ENCODE assay signal across 32 cellular contexts in genomic region chr12:66165141-66165540, GRCh38. TPM values are rescaled to one million over a fixed set of nuclear protein-coding genes. Genes with fewer than 3 reads are reported as not detected.
"Had no signal": no experiment of that assay in that cellular context is flagged by ENCODE, and none has a peak within 500 bp of the region (broad histone marks: within the 10 kb centered on the region; RNA-seq: fewer than 3 reads in every experiment).

No MANE protein-coding gene starts in this region.

- H3K36me3 ChIP-seq: brain microvascular endothelial cell, WERI-Rb-1 had no signal

- H3K4me3 ChIP-seq: SJSA1 had no signal

- ATAC-seq: activated CD8-positive, alpha-beta memory T cell treated with anti-CD3 and anti-CD28 coated beads, Interleukin-2, amount 10 ng/mL, durations not matched to agents 7 days and 5 days; activated naive CD4-positive, alpha-beta T cell treated with anti-CD3 and anti-CD28 coated beads, Interleukin-2, amount 50 U/mL, for 72 hours; Panc1 had no signal

- H3K4me3 Mint-ChIP-seq: activated CD4-positive, alpha-beta T cell treated with anti-CD3 and anti-CD28 coated beads, Interleukin-2, amount 10 ng/mL, durations not matched to agents 7 days and 5 days; activated CD8-positive, alpha-beta memory T cell treated with anti-CD3 and anti-CD28 coated beads, Interleukin-2, amount 10 ng/mL, durations not matched to agents 7 days and 5 days had no signal

- H3K27ac Mint-ChIP-seq: activated CD4-positive, alpha-beta T cell treated with anti-CD3 and anti-CD28 coated beads, Interleukin-2, amount 10 ng/mL, durations not matched to agents 7 days and 5 days had no signal

- DNase-seq: activated CD4-positive, alpha-beta T cell treated with anti-CD3 and anti-CD28 coated beads for 1 hour; activated CD4-positive, alpha-beta T cell treated with anti-CD3 and anti-CD28 coated beads, Interleukin-2, amount 10 ng/mL, durations not matched to agents 7 days and 5 days; activated CD4-positive, alpha-beta T cell treated with anti-CD3 and anti-CD28 coated beads, Interleukin-2, amount 50 U/mL, for 48 hours; activated CD4-positive, CD25-positive, alpha-beta regulatory T cell; activated CD8-positive, alpha-beta memory T cell treated with anti-CD3 and anti-CD28 coated beads for 24 hours; activated CD8-positive, alpha-beta memory T cell treated with anti-CD3 and anti-CD28 coated beads, Interleukin-2, amount 10 ng/mL, durations not matched to agents 7 days and 5 days; activated CD8-positive, alpha-beta memory T cell treated with anti-CD3 and anti-CD28 coated beads, Interleukin-2, amount 50 U/mL, for 48 hours; activated effector memory CD4-positive, alpha-beta T cell treated with anti-CD3 and anti-CD28 coated beads, Interleukin-2, amount 50 U/mL, for 16 hours; activated naive CD4-positive, alpha-beta T cell; activated T-cell treated with anti-CD3 and anti-CD28 coated beads, Interleukin-2, amount 50 U/mL, for 48 hours; amniotic stem cell; aorta; brain microvascular endothelial cell; central memory CD4-positive, alpha-beta T cell; Karpas-422; KBM-7; NCI-H1105; NCI-H1417 treated with DMSO at 0.1 percent for 48 hours; NCI-H187 treated with DMSO at 0.1 percent for 48 hours; NCI-H2081; NCI-H226; NCI-H446 treated with DMSO at 0.1 percent for 48 hours; NCI-H524 treated with DMSO at 0.1 percent for 48 hours; SHP77; SW 1271; T-helper 1 cell; T1000; WERI-Rb-1 had no signal

- H3K27me3 Mint-ChIP-seq: activated CD4-positive, alpha-beta T cell treated with anti-CD3 and anti-CD28 coated beads, Interleukin-2, amount 10 ng/mL, durations not matched to agents 7 days and 5 days; activated CD8-positive, alpha-beta memory T cell treated with anti-CD3 and anti-CD28 coated beads, Interleukin-2, amount 10 ng/mL, durations not matched to agents 7 days and 5 days had no signal

- H3K27ac ChIP-seq: brain microvascular endothelial cell, SJSA1, WERI-Rb-1 had no signal

- H3K9me3 ChIP-seq: SJSA1 had no signal

- H3K27me3 ChIP-seq: brain microvascular endothelial cell, SJSA1 had no signal

RNA-seq across cellular contexts. Expression of gene IRAK3, which starts 23.9 kb away (rescaled TPM):
- total RNA-seq: MCF 10A, SJSA1 had no signal
